In the genomic region with DNA sequence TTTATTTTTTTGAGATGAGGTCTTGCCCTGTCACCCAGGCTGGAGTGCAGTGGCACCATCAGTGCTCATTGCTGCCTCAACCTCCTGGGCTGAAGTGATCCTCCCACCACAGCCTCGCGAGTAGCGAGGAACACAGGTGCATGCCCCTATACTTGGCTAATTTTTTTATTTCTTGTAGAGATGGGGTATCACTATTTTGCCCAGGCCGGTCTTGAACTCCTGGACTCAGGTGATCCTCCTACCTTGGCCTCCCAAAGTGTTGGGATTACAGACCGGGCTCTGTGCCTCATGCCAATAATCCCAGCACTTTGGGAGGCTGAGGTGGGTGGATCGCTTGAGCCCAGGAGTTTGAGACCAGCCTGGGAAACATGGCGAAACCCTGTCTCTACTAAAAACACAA, we compare ENCODE assay signal across 1 cellular context. TPM values are rescaled to one million over a fixed set of nuclear protein-coding genes. Genes with fewer than 3 reads are reported as not detected.
"Had no signal": no experiment of that assay in that cellular context is flagged by ENCODE, and none has a peak within 500 bp of the region (broad histone marks: within the 10 kb centered on the region; RNA-seq: fewer than 3 reads in every experiment).

No MANE protein-coding gene starts in this region.

RNA-seq across cellular contexts. Expression of a gene that starts 32.2 kb away (rescaled TPM):
- total RNA-seq: activated CD8-positive, alpha-beta memory T cell treated with anti-CD3 and anti-CD28 coated beads for 36 hours had no signal
